Comparison of ENCODE assay signal across 1 cellular context in genomic region chr2:54657664-54658083, GRCh38.
A peak's percentile ranks its signal among the peaks of the same experiment; 100 is the strongest.
TF ChIP-seq lines count a peak whose summit lies in the region.

No MANE protein-coding gene starts in this region.

TF ChIP-seq in GM12878, 131 proteins besides CTCF, POLR2A, EP300 and RAD21 (continued from another document):
- TF ChIP-seq ZBTB33 (IDR thresholded peaks at IDR 0.05): no peak
- no peak for TF ChIP-seq JUND (IDR thresholded peaks at IDR 0.05; ENCODE audit: low read depth, low read length)
- peak; percentile 30; the same call in 1 of the 2 replicates for TF ChIP-seq POLR2AphosphoS5 (IDR thresholded peaks at IDR 0.05; ENCODE audit: low read length)
- peak; percentile 46; the same call in 1 of the 2 replicates for TF ChIP-seq SMC3 (IDR thresholded peaks at IDR 0.05; ENCODE audit: borderline replicate concordance, low read length)
- TF ChIP-seq ETV6 (conservative IDR thresholded peaks at IDR 0.05 in 1 of 2, IDR thresholded peaks at IDR 0.05 in 1 of 2; ENCODE audit: borderline replicate concordance in 1 of 2, low read depth in 1 of 2): no peak
- TF ChIP-seq CHD2 (IDR thresholded peaks at IDR 0.05; ENCODE audit: borderline replicate concordance, low read depth, low read length): no peak
